ENCODE assay signal across 18 cellular contexts in the genomic region with DNA sequence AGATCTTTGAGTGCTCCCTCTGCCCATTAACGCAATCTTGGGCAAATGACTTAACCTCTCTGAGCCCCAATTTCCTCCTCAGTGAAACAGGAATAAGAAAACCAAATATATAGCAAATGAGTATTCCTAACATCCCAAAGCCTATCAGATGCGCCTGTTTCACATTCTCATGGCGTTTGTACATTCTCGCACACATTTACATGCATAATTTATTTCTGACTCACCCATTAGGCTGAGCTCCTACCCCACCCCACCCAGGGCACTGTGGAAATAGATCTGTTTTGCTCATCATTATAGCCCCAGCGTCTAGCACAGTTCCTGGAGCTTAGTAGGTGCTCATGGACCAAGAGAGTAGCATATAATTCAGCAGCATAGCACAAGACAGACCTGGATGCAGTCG.
DNase-seq lines count a peak whose midpoint lies in the region; ATAC-seq, FAIRE-seq and TF ChIP-seq lines count a peak whose summit lies in the region.
"Had no signal": no experiment of that assay in that cellular context is flagged by ENCODE, and none has a peak within 500 bp of the region (broad histone marks: within the 10 kb centered on the region; RNA-seq: fewer than 3 reads in every experiment).

No MANE protein-coding gene starts in this region.

- no peak for TF ChIP-seq POLR2A in HepG2 (IDR thresholded peaks at IDR 0.05; ENCODE audit: insufficient read depth in 1 of 2, low read depth in 2 of 2, low read length in 2 of 2)

- H2AFZ ChIP-seq in HepG2 (ENCODE audit: low read length) = no peak overlapping the region

- no peaks in the 10 kb centered on the region for H3K4me1 ChIP-seq in HepG2 (ENCODE audit: insufficient read depth, low read length)
- H3K4me1 ChIP-seq: body of pancreas, stomach, uterus had no signal

- no peaks in the 10 kb centered on the region for H4K20me1 ChIP-seq in HepG2 (ENCODE audit: insufficient read depth, low read length)

- DNase-seq in AG08395 (ENCODE audit: low spot score) = peak; percentile 31
- peak; percentile 23 for DNase-seq in astrocyte of the cerebellum (ENCODE audit: low read depth)
- peak; percentile 36 for DNase-seq in glomerular visceral epithelial cell (ENCODE audit: extremely low spot score)
- DNase-seq in HepG2 (ENCODE audit: low spot score) = no peak
- DNase-seq in GM19239 (ENCODE audit: insufficient read length, low spot score) = no peak
- DNase-seq in SW 1271 (lab: John Stamatoyannopoulos, UW) = no peak
- DNase-seq in NK-92 treated with Interleukin-12 subunit alpha and Interleukin-12 subunit beta, amount 100 ng/mL, for 24 hours (lab: John Stamatoyannopoulos, UW) = no peak
- DNase-seq: activated effector memory CD4-positive, alpha-beta T cell treated with Interleukin-2 at 50 U/mL for 16 hours; body of pancreas; foreskin melanocyte; Kasumi-1; left ventricle myocardium superior; NCI-H1694; stimulated activated CD4-positive, alpha-beta T cell treated with anti-CD3 and anti-CD28 coated beads, Interleukin-15, amount 100 ng/mL, for 24 hours; stomach; uterus had no signal

- no peak for FAIRE-seq in HepG2 (lab: Jason Lieb, UNC)
- no peak for FAIRE-seq in GM19239 (lab: Jason Lieb, UNC)

- TF ChIP-seq RAD21 in Ishikawa (IDR thresholded peaks at IDR 0.05; ENCODE audit: low read depth) = no peak
- TF ChIP-seq RAD21 in HepG2 (CRISPR knock-in tag; IDR thresholded peaks at IDR 0.05) = no peak

- BruUV-seq in HepG2 (replicated peaks; lab: Mats Ljungman, UMichigan) = no TSS peak

- POLR2A ChIA-PET in HepG2 (lab: Yijun Ruan, JAX) = no interaction called here

- no peak for TF ChIP-seq CTCF in astrocyte of the cerebellum (IDR thresholded peaks at IDR 0.05; ENCODE audit: low read depth, low read length, missing control alignments)
- no peak for TF ChIP-seq CTCF in HepG2 (CRISPR knock-in tag; IDR thresholded peaks at IDR 0.05)

- H3K9me3 ChIP-seq in HepG2 (ENCODE audit: low read length) = no peaks in the 10 kb centered on the region
- H3K9me3 ChIP-seq: body of pancreas, stomach, uterus had no signal

- H3K9ac ChIP-seq in HepG2 (ENCODE audit: insufficient read depth, low read depth, low read length) = no peak overlapping the region

- no peaks in the 10 kb centered on the region for H3K79me2 ChIP-seq in HepG2 (ENCODE audit: insufficient read depth, low read length)

- no peak overlapping the region for H3K4me2 ChIP-seq in HepG2 (ENCODE audit: low read depth, low read length)

- in situ Hi-C loops in astrocyte of the cerebellum (cut with HindIII; ENCODE audit: low sequenced_read_pairs) (no loop called here), HepG2 (cut with HindIII; ENCODE audit: extremely low pct_ligation_motif_present, low pct_unique_long_range_greater_than_20kb) (no loop called here)

- no peak for ATAC-seq in HepG2
- ATAC-seq: body of pancreas, left ventricle myocardium superior had no signal

- CTCF ChIA-PET in HepG2 (lab: Yijun Ruan, JAX; ENCODE audit: low intra/inter-chr PET ratio, low total read pairs) = no interaction called here

- intact Hi-C loops in HepG2 (cut with micrococcal nuclease; ENCODE audit: unreplicated experiment) = no loop called here

- WGBS in HepG2 (ENCODE audit: low lambda C conversion rate) = 3% methylated on average over 6 of the region's 6 CpGs

- no peak overlapping the region for H3K27ac ChIP-seq in HepG2 (ENCODE audit: extremely low read length, insufficient read depth, low read length)
- H3K27ac ChIP-seq: body of pancreas, HL-60, stomach, uterus had no signal

- TF ChIP-seq EP300 in Ishikawa (IDR thresholded peaks at IDR 0.05; ENCODE audit: borderline replicate concordance) (no peak), HepG2 (IDR thresholded peaks at IDR 0.05; ENCODE audit: low read depth in 2 of 2, low read length in 2 of 2) (no peak), HepG2 (CRISPR knock-in tag; IDR thresholded peaks at IDR 0.05; ENCODE audit: borderline replicate concordance) (no peak)

- H3K27me3 ChIP-seq in HepG2 (ENCODE audit: control insufficient read depth in 1 of 2, insufficient read depth in 2 of 2, low read length in 2 of 2) = no peaks in the 10 kb centered on the region; a peak in 1 of 5 replicates
- H3K27me3 ChIP-seq: body of pancreas, stomach, uterus had no signal

- H3K4me3 ChIP-seq in astrocyte of the cerebellum (ENCODE audit: low read depth, low read length) (no peak overlapping the region), HepG2 (replicated peaks in 1 of 3; ENCODE audit: insufficient read depth in 1 of 3, low read depth in 2 of 3, low read length in 3 of 3) (no peak overlapping the region)
- H3K4me3 ChIP-seq: body of pancreas, stomach, uterus had no signal

- H3K36me3 ChIP-seq in HepG2 (replicated peaks in 1 of 2; ENCODE audit: control insufficient read depth in 1 of 2, insufficient read depth in 2 of 2, low read length in 2 of 2) = no peaks in the 10 kb centered on the region
- H3K36me3 ChIP-seq: stomach, uterus had no signal

TF ChIP-seq in Ishikawa, 13 proteins besides CTCF, POLR2A, EP300 and RAD21:
- peak; percentile 20; the same call in 1 of the 2 replicates for TF ChIP-seq TEAD4 (IDR thresholded peaks at IDR 0.05)
- no peak for TF ChIP-seq NFIC (IDR thresholded peaks at IDR 0.05)

TF ChIP-seq in HepG2, 621 proteins besides CTCF, POLR2A, EP300 and RAD21:
- TF ChIP-seq FOSL2 (CRISPR knock-in tag; IDR thresholded peaks at IDR 0.05) = no peak
- no peak for TF ChIP-seq JARID2 (CRISPR knock-in tag; IDR thresholded peaks at IDR 0.05; ENCODE audit: insufficient replicate concordance)
- no peak for TF ChIP-seq ZNF256 (CRISPR knock-in tag; conservative IDR thresholded peaks at IDR 0.05)
- no peak for TF ChIP-seq PTBP1 (IDR thresholded peaks at IDR 0.05; ENCODE audit: low read depth, low read length, poor library complexity, severe bottlenecking)
- TF ChIP-seq SOX6 (IDR thresholded peaks at IDR 0.05) = no peak
- TF ChIP-seq SOX6 (CRISPR knock-in tag; IDR thresholded peaks at IDR 0.05) = no peak
- no peak for TF ChIP-seq ZNF556 (CRISPR knock-in tag; IDR thresholded peaks at IDR 0.05; ENCODE audit: borderline replicate concordance)
- TF ChIP-seq MTA3 (CRISPR knock-in tag; IDR thresholded peaks at IDR 0.05) = no peak
- no peak for TF ChIP-seq MAX (IDR thresholded peaks at IDR 0.05)
- TF ChIP-seq ZNF136 (CRISPR knock-in tag; IDR thresholded peaks at IDR 0.05; ENCODE audit: low read depth) = no peak
- no peak for TF ChIP-seq MXI1 (IDR thresholded peaks at IDR 0.05; ENCODE audit: borderline replicate concordance, low read depth, low read length)
- TF ChIP-seq ZNF543 (CRISPR knock-in tag; IDR thresholded peaks at IDR 0.05) = no peak
- TF ChIP-seq ARID5B (CRISPR knock-in tag; IDR thresholded peaks at IDR 0.05) = no peak

Comparison
In these comparisons a context has a peak if more than half of its experiments do, and no peak if none do; other contexts are left out.
1. DNase-seq: peak in AG08395 (single experiment), astrocyte of the cerebellum (single experiment) and glomerular visceral epithelial cell (single experiment); none in HepG2 (single experiment), GM19239 (single experiment), SW 1271 (0 of 2) and NK-92 treated with Interleukin-12 subunit alpha and Interleukin-12 subunit beta, amount 100 ng/mL, for 24 hours (single experiment).